Comparison of ENCODE assay signal across 9 cellular contexts in the genomic region with DNA sequence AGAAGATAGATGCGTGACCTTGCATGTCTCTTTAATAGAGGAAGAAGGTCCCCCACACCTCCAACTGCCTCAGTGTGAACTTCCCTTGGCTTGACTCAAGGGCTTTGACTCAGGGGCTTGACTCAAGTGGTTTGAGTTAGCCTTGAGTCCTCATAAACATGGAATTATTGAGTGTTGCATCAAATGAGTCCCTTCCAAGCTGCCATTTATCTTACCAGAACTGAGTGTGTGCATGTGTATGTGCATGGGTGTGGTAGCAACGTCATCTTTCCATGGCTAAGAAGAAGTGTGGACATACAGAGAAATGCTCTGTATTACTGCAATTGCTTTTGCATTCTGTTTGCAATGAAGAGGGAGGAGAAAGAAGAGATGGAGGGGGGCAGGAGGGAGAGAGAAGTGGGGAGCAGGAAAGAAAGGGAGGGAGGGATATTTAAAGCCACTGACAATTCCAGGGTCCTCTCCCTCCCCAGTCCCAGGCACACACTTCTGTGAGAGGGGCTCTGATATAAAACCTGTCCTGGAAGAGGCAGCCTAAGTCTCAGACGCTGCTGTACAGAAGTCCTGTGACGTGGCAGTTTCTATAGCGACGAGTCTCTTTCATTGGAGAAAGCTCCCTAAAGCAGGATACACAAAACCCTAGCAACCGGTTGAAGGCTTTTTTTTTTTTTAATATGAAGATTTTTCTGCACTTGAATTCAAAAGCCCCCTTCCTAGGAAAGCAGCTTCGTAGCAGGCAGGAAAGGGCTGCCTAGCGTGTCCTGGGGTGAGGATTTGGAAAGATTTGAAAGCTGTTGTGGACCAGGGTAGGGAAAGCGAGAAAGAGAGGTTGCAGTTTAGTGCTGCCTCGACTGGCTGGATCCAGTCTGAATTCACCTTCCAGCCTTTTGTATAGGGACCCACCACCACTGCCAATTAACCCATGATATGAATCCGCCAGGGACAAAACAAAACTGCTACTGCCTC.
DNase-seq lines count a peak whose midpoint lies in the region; ATAC-seq, FAIRE-seq and TF ChIP-seq lines count a peak whose summit lies in the region.
"Had no signal": no experiment of that assay in that cellular context is flagged by ENCODE, and none has a peak within 500 bp of the region (broad histone marks: within the 10 kb centered on the region; RNA-seq: fewer than 3 reads in every experiment).

No MANE protein-coding gene starts in this region.

- CTCF ChIA-PET in AG04450 (lab: Charles Lee) (no interaction called here), MCF 10A (lab: Yijun Ruan, JAX) (interaction anchor here (0.7 to 1.9 kb wide), 3 partner anchors 51 to 231 kb away, joined by 3 to 10 read pairs (median 5); no protein-coding TSS in a partner anchor)

- FAIRE-seq in islet of Langerhans (lab: Jason Lieb, UNC), result peak; percentile 81

- POLR2A ChIA-PET in AG04450 (lab: Yijun Ruan, JAX), result no interaction called here
- POLR2A ChIA-PET in MCF 10A (lab: Yijun Ruan, JAX), result interaction anchor here (0.6 to 1.1 kb wide), 2 partner anchors 8 to 148 kb away, joined by 3 read pairs; no protein-coding TSS in a partner anchor

- TF ChIP-seq CTCF in AG04450 (IDR thresholded peaks at IDR 0.05; ENCODE audit: low read depth, low read length) (no peak), astrocyte of the spinal cord (IDR thresholded peaks at IDR 0.05; ENCODE audit: low read depth, low read length) (no peak), MCF 10A (IDR thresholded peaks at IDR 0.05; ENCODE audit: unreplicated experiment) (no peak), upper lobe of right lung (IDR thresholded peaks at IDR 0.05) (no peak)

- peaks cover under 1% of the 10 kb centered on the region; the same call in 1 of the 2 replicates for H3K9me3 ChIP-seq in AG04450 (ENCODE audit: control insufficient read depth, insufficient read depth, low read length)
- H3K9me3 ChIP-seq in upper lobe of right lung, result no peaks in the 10 kb centered on the region

- H3K36me3 ChIP-seq in upper lobe of right lung, result no peaks in the 10 kb centered on the region

- in situ Hi-C loops in astrocyte of the spinal cord (cut with HindIII; ENCODE audit: low sequenced_read_pairs), result no loop called here

- intact Hi-C loops in MCF 10A (cut with micrococcal nuclease) (no loop called here), upper lobe of right lung (cut with DNase I) (no loop called here)

- H3K27ac ChIP-seq in AG04450 (ENCODE audit: low read depth, low read length), result no peak overlapping the region
- no peak overlapping the region for H3K27ac ChIP-seq in upper lobe of right lung

- H3K4me3 ChIP-seq in AG04450 (ENCODE audit: low read depth, low read length) (no peak overlapping the region; the same call in 1 of the 2 replicates), astrocyte of the spinal cord (ENCODE audit: low read depth, low read length) (no peak overlapping the region), upper lobe of right lung (no peak overlapping the region)

- peak; percentile 16 for DNase-seq in AG04450 (ENCODE audit: low read depth, low spot score)
- peak; percentile 93 for DNase-seq in NCI-H146 treated with DMSO at 0.1 percent for 48 hours (lab: John Stamatoyannopoulos, UW; ENCODE audit: unreplicated experiment)
- DNase-seq in astrocyte of the spinal cord (ENCODE audit: low read depth, low spot score), result peak; percentile 72
- DNase-seq in MCF 10A (ENCODE audit: unreplicated experiment), result no peak
- no peak for DNase-seq in activated CD4-positive, alpha-beta T cell treated with anti-CD3 and anti-CD28 coated beads, Interleukin-2, amount 50 U/mL, for 1 hour
- DNase-seq in NCI-H1048 (lab: John Stamatoyannopoulos, UW), result no peak
- no peak for DNase-seq in upper lobe of right lung
- DNase-seq: activated naive CD8-positive, alpha-beta T cell treated with anti-CD3 and anti-CD28 coated beads, Interleukin-2, amount 10 ng/mL, durations not matched to agents 7 days and 5 days had no signal

- ATAC-seq in upper lobe of right lung, result no peak

- H3K4me3 Mint-ChIP-seq in MCF 10A (ENCODE audit: unreplicated experiment), result no peak overlapping the region
- H3K4me3 Mint-ChIP-seq: activated naive CD8-positive, alpha-beta T cell treated with anti-CD3 and anti-CD28 coated beads, Interleukin-2, amount 10 ng/mL, durations not matched to agents 7 days and 5 days had no signal

- peaks cover 2% of the 10 kb centered on the region for H3K27me3 ChIP-seq in AG04450 (ENCODE audit: control insufficient read depth, insufficient read depth, low read length)
- H3K27me3 ChIP-seq in upper lobe of right lung, result no peaks in the 10 kb centered on the region

- H3K36me3 Mint-ChIP-seq in MCF 10A (ENCODE audit: insufficient read depth, unreplicated experiment), result no peaks in the 10 kb centered on the region
- H3K36me3 Mint-ChIP-seq: activated naive CD8-positive, alpha-beta T cell treated with anti-CD3 and anti-CD28 coated beads, Interleukin-2, amount 10 ng/mL, durations not matched to agents 7 days and 5 days had no signal

- no peaks in the 10 kb centered on the region for H3K9me3 Mint-ChIP-seq in MCF 10A (ENCODE audit: unreplicated experiment)
- H3K9me3 Mint-ChIP-seq: activated naive CD8-positive, alpha-beta T cell treated with anti-CD3 and anti-CD28 coated beads, Interleukin-2, amount 10 ng/mL, durations not matched to agents 7 days and 5 days had no signal

- no peaks in the 10 kb centered on the region for H3K27me3 Mint-ChIP-seq in MCF 10A (ENCODE audit: insufficient read depth, unreplicated experiment)

- no TSS peak for BruUV-seq in MCF 10A (replicated peaks; lab: Mats Ljungman, UMichigan)

- no peaks in the 10 kb centered on the region for H3K4me1 ChIP-seq in upper lobe of right lung

- no peak overlapping the region for H3K27ac Mint-ChIP-seq in MCF 10A (ENCODE audit: low read depth, unreplicated experiment)
- H3K27ac Mint-ChIP-seq: activated naive CD8-positive, alpha-beta T cell treated with anti-CD3 and anti-CD28 coated beads, Interleukin-2, amount 10 ng/mL, durations not matched to agents 7 days and 5 days had no signal

- peaks cover 8% of the 10 kb centered on the region for H3K4me1 Mint-ChIP-seq in MCF 10A (ENCODE audit: insufficient read depth, unreplicated experiment)
- H3K4me1 Mint-ChIP-seq: activated naive CD8-positive, alpha-beta T cell treated with anti-CD3 and anti-CD28 coated beads, Interleukin-2, amount 10 ng/mL, durations not matched to agents 7 days and 5 days had no signal

Comparison
In these comparisons a context has a peak if more than half of its experiments do, and no peak if none do; other contexts are left out.
1. DNase-seq: peak in AG04450 (single experiment), NCI-H146 treated with DMSO at 0.1 percent for 48 hours (single experiment) and astrocyte of the spinal cord (single experiment); none in MCF 10A (single experiment), activated CD4-positive, alpha-beta T cell treated with anti-CD3 and anti-CD28 coated beads, Interleukin-2, amount 50 U/mL, for 1 hour (single experiment), NCI-H1048 (single experiment) and upper lobe of right lung (single experiment).